In the genomic region with DNA sequence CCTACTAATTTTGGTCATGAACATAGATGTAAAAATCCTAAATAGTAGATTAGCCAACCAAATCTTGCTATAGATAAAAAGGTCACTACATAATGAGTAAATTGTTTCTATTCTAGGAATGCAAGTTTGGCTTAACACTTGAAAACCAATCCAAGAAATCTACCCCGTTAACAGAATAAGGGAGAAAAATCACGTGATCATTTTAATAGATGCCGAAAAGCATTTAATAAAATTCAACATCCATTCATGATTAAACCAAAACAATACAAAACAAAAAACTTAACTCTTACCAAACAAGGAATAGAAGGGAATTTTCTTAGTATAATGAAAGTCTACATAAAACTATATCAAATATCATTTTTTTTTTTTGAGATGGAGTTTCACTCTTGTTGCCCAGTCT, we compare ENCODE assay signal across 39 cellular contexts.
"Had no signal": no experiment of that assay in that cellular context is flagged by ENCODE, and none has a peak within 500 bp of the region (broad histone marks: within the 10 kb centered on the region; RNA-seq: fewer than 3 reads in every experiment).

No MANE protein-coding gene starts in this region.

- ATAC-seq: activated naive CD4-positive, alpha-beta T cell treated with anti-CD3 and anti-CD28 coated beads, Interleukin-2, amount 50 U/mL, for 72 hours; activated naive CD8-positive, alpha-beta T cell treated with anti-CD3 and anti-CD28 coated beads, Interleukin-2, amount 50 U/mL, for 24 hours; activated T-cell treated with anti-CD3 and anti-CD28 coated beads, Interleukin-2, amount 50 U/mL, for 4 hours; activated T-cell treated with anti-CD3 and anti-CD28 coated beads, Interleukin-2, amount 50 U/mL, for 72 hours; activated T-helper 17 cell treated with anti-CD3 and anti-CD28 coated beads, Interleukin-2, amount 50 U/mL, for 72 hours; body of pancreas had no signal

- H3K4me1 Mint-ChIP-seq: activated T-helper 17 cell treated with anti-CD3 and anti-CD28 coated beads, Interleukin-2, amount 50 U/mL, for 72 hours; brain had no signal

- H3K27me3 ChIP-seq: adrenal gland, ascending aorta, body of pancreas, brain microvascular endothelial cell, breast epithelium, cardiac muscle cell had no signal

- H3K9me3 ChIP-seq: adrenal gland, ascending aorta, body of pancreas, breast epithelium had no signal

- H3K27me3 Mint-ChIP-seq: activated naive CD4-positive, alpha-beta T cell treated with anti-CD3 and anti-CD28 coated beads, Interleukin-2, amount 50 U/mL, for 24 hours; activated naive CD8-positive, alpha-beta T cell; activated naive CD8-positive, alpha-beta T cell treated with anti-CD3 and anti-CD28 coated beads for 36 hours; activated naive CD8-positive, alpha-beta T cell treated with anti-CD3 and anti-CD28 coated beads, Interleukin-2, amount 10 ng/mL, durations not matched to agents 7 days and 5 days; activated naive CD8-positive, alpha-beta T cell treated with anti-CD3 and anti-CD28 coated beads, Interleukin-2, amount 50 U/mL, for 24 hours; activated T-cell treated with anti-CD3 and anti-CD28 coated beads, Interleukin-2, amount 50 U/mL, for 24 hours; activated T-helper 17 cell treated with anti-CD3 and anti-CD28 coated beads, Interleukin-2, amount 50 U/mL, for 72 hours; central memory CD8-positive, alpha-beta T cell had no signal

- H3K4me3 ChIP-seq: adrenal gland, ascending aorta, body of pancreas, breast epithelium, cardiac muscle cell had no signal

- H3K27ac Mint-ChIP-seq: activated naive CD4-positive, alpha-beta T cell treated with anti-CD3 and anti-CD28 coated beads for 36 hours; activated naive CD4-positive, alpha-beta T cell treated with anti-CD3 and anti-CD28 coated beads, Interleukin-2, amount 10 ng/mL, durations not matched to agents 7 days and 5 days; activated naive CD4-positive, alpha-beta T cell treated with anti-CD3 and anti-CD28 coated beads, Interleukin-2, amount 50 U/mL, for 24 hours; activated naive CD4-positive, alpha-beta T cell treated with anti-CD3 and anti-CD28 coated beads, Interleukin-2, amount 50 U/mL, for 72 hours; activated naive CD8-positive, alpha-beta T cell; activated naive CD8-positive, alpha-beta T cell treated with anti-CD3 and anti-CD28 coated beads for 36 hours; activated naive CD8-positive, alpha-beta T cell treated with anti-CD3 and anti-CD28 coated beads, Interleukin-2, amount 10 ng/mL, durations not matched to agents 7 days and 5 days; activated naive CD8-positive, alpha-beta T cell treated with anti-CD3 and anti-CD28 coated beads, Interleukin-2, amount 50 U/mL, for 24 hours; activated T-cell treated with anti-CD3 and anti-CD28 coated beads, Interleukin-2, amount 50 U/mL, for 24 hours; activated T-cell treated with anti-CD3 and anti-CD28 coated beads, Interleukin-2, amount 50 U/mL, for 72 hours; activated T-helper 1 cell treated with anti-CD3 and anti-CD28 coated beads, Interleukin-12 subunit alpha, Interleukin-12 subunit beta, Interleukin-2, Interleukin-4 antibody, amounts not matched to agents 30 ng/mL and 10 ng/mL and 1 ng/mL, durations not matched to agents 14 hours and 24 hours and 36 hours; activated T-helper 17 cell treated with anti-CD3 and anti-CD28 coated beads, Interleukin-2, amount 50 U/mL, for 72 hours; activated T-helper 2 cell treated with anti-CD3 and anti-CD28 coated beads, Interferon-gamma antibody, Interleukin-2, Interleukin-4, amounts not matched to agents 10 μg/mL and 5 μg/mL and 100 μg/mL, durations not matched to agents 14 hours and 24 hours and 36 hours; brain had no signal

- H3K4me3 Mint-ChIP-seq: activated naive CD4-positive, alpha-beta T cell treated with anti-CD3 and anti-CD28 coated beads for 36 hours; activated naive CD4-positive, alpha-beta T cell treated with anti-CD3 and anti-CD28 coated beads, Interleukin-2, amount 10 ng/mL, durations not matched to agents 7 days and 5 days; activated naive CD4-positive, alpha-beta T cell treated with anti-CD3 and anti-CD28 coated beads, Interleukin-2, amount 50 U/mL, for 24 hours; activated naive CD8-positive, alpha-beta T cell; activated naive CD8-positive, alpha-beta T cell treated with anti-CD3 and anti-CD28 coated beads for 36 hours; activated naive CD8-positive, alpha-beta T cell treated with anti-CD3 and anti-CD28 coated beads, Interleukin-2, amount 10 ng/mL, durations not matched to agents 7 days and 5 days; activated naive CD8-positive, alpha-beta T cell treated with anti-CD3 and anti-CD28 coated beads, Interleukin-2, amount 50 U/mL, for 24 hours; activated T-cell treated with anti-CD3 and anti-CD28 coated beads, Interleukin-2, amount 50 U/mL, for 24 hours; activated T-cell treated with anti-CD3 and anti-CD28 coated beads, Interleukin-2, amount 50 U/mL, for 4 hours; activated T-cell treated with anti-CD3 and anti-CD28 coated beads, Interleukin-2, amount 50 U/mL, for 72 hours; activated T-helper 1 cell treated with anti-CD3 and anti-CD28 coated beads, Interleukin-12 subunit alpha, Interleukin-12 subunit beta, Interleukin-2, Interleukin-4 antibody, amounts not matched to agents 30 ng/mL and 10 ng/mL and 1 ng/mL, durations not matched to agents 14 hours and 24 hours and 36 hours; activated T-helper 17 cell treated with anti-CD3 and anti-CD28 coated beads, Interleukin-2, amount 50 U/mL, for 72 hours; brain; central memory CD8-positive, alpha-beta T cell had no signal

- FAIRE-seq: bronchial epithelial cell had no signal

- H3K36me3 Mint-ChIP-seq: activated naive CD4-positive, alpha-beta T cell treated with anti-CD3 and anti-CD28 coated beads, Interleukin-2, amount 10 ng/mL, durations not matched to agents 7 days and 5 days; activated naive CD4-positive, alpha-beta T cell treated with anti-CD3 and anti-CD28 coated beads, Interleukin-2, amount 50 U/mL, for 24 hours; activated naive CD4-positive, alpha-beta T cell treated with anti-CD3 and anti-CD28 coated beads, Interleukin-2, amount 50 U/mL, for 72 hours; activated naive CD8-positive, alpha-beta T cell; activated naive CD8-positive, alpha-beta T cell treated with anti-CD3 and anti-CD28 coated beads, Interleukin-2, amount 10 ng/mL, durations not matched to agents 7 days and 5 days; brain had no signal

- H3K9me3 Mint-ChIP-seq: activated naive CD4-positive, alpha-beta T cell treated with anti-CD3 and anti-CD28 coated beads for 36 hours; activated naive CD4-positive, alpha-beta T cell treated with anti-CD3 and anti-CD28 coated beads, Interleukin-2, amount 10 ng/mL, durations not matched to agents 7 days and 5 days; activated naive CD4-positive, alpha-beta T cell treated with anti-CD3 and anti-CD28 coated beads, Interleukin-2, amount 50 U/mL, for 24 hours; activated naive CD4-positive, alpha-beta T cell treated with anti-CD3 and anti-CD28 coated beads, Interleukin-2, amount 50 U/mL, for 72 hours; activated naive CD8-positive, alpha-beta T cell treated with anti-CD3 and anti-CD28 coated beads, Interleukin-2, amount 10 ng/mL, durations not matched to agents 7 days and 5 days; activated naive CD8-positive, alpha-beta T cell treated with anti-CD3 and anti-CD28 coated beads, Interleukin-2, amount 50 U/mL, for 24 hours; activated T-cell treated with anti-CD3 and anti-CD28 coated beads, Interleukin-2, amount 50 U/mL, for 24 hours; activated T-cell treated with anti-CD3 and anti-CD28 coated beads, Interleukin-2, amount 50 U/mL, for 4 hours; activated T-cell treated with anti-CD3 and anti-CD28 coated beads, Interleukin-2, amount 50 U/mL, for 72 hours; activated T-helper 1 cell treated with anti-CD3 and anti-CD28 coated beads, Interleukin-12 subunit alpha, Interleukin-12 subunit beta, Interleukin-2, Interleukin-4 antibody, amounts not matched to agents 30 ng/mL and 10 ng/mL and 1 ng/mL, durations not matched to agents 14 hours and 24 hours and 36 hours; activated T-helper 17 cell treated with anti-CD3 and anti-CD28 coated beads, Interleukin-2, amount 50 U/mL, for 72 hours; activated T-helper 2 cell treated with anti-CD3 and anti-CD28 coated beads, Interferon-gamma antibody, Interleukin-2, Interleukin-4, amounts not matched to agents 10 μg/mL and 5 μg/mL and 100 μg/mL, durations not matched to agents 14 hours and 24 hours and 36 hours; brain; central memory CD8-positive, alpha-beta T cell had no signal

- H3K36me3 ChIP-seq: adrenal gland, ascending aorta, brain microvascular endothelial cell, breast epithelium, cardiac muscle cell had no signal

- DNase-seq: activated effector memory CD4-positive, alpha-beta T cell treated with anti-CD3 and anti-CD28 coated beads, Interleukin-2, amount 50 U/mL, for 16 hours; activated effector memory CD4-positive, alpha-beta T cell treated with Interleukin-2 at 50 U/mL for 16 hours; activated gamma-delta T cell; activated gamma-delta T cell treated with Interleukin-2 at 50 U/mL for 16 hours; activated naive CD4-positive, alpha-beta T cell; activated naive CD4-positive, alpha-beta T cell treated with anti-CD3 and anti-CD28 coated beads for 36 hours; activated naive CD4-positive, alpha-beta T cell treated with anti-CD3 and anti-CD28 coated beads, Interleukin-2, amount 10 ng/mL, durations not matched to agents 7 days and 5 days; activated naive CD4-positive, alpha-beta T cell treated with anti-CD3 and anti-CD28 coated beads, Interleukin-2, amount 50 U/mL, for 16 hours; activated naive CD4-positive, alpha-beta T cell treated with Interleukin-2 at 50 U/mL for 16 hours; activated naive CD8-positive, alpha-beta T cell treated with anti-CD3 and anti-CD28 coated beads for 36 hours; activated naive CD8-positive, alpha-beta T cell treated with anti-CD3 and anti-CD28 coated beads, Interleukin-2, amount 10 ng/mL, durations not matched to agents 7 days and 5 days; activated naive CD8-positive, alpha-beta T cell treated with anti-CD3 and anti-CD28 coated beads, Interleukin-2, amount 50 U/mL, for 24 hours; activated T-cell treated with anti-CD3 and anti-CD28 coated beads, Interleukin-2, amount 50 U/mL, for 1 hour; activated T-cell treated with anti-CD3 and anti-CD28 coated beads, Interleukin-2, amount 50 U/mL, for 24 hours; activated T-cell treated with anti-CD3 and anti-CD28 coated beads, Interleukin-2, amount 50 U/mL, for 4 hours; activated T-cell treated with anti-CD3 and anti-CD28 coated beads, Interleukin-2, amount 50 U/mL, for 48 hours; activated T-cell treated with anti-CD3 and anti-CD28 coated beads, Interleukin-2, amount 50 U/mL, for 72 hours; amniotic stem cell; amygdala; anterior cingulate cortex; aorta; body of pancreas; brain microvascular endothelial cell; caudate nucleus; central memory CD4-positive, alpha-beta T cell; cerebellar nuclear complex had no signal

- H3K4me1 ChIP-seq: body of pancreas had no signal

- H3K27ac ChIP-seq: adrenal gland, ascending aorta, body of pancreas, brain microvascular endothelial cell, breast epithelium, cardiac muscle cell had no signal
